In genomic region chr3:142028174-142028833, GRCh38 we compare ENCODE assay signal across 8 cellular contexts.
A peak's percentile ranks its signal among the peaks of the same experiment; 100 is the strongest.
DNase-seq lines count a peak whose midpoint lies in the region; ATAC-seq and TF ChIP-seq lines count a peak whose summit lies in the region.

No MANE protein-coding gene starts in this region.

- no peaks in the 10 kb centered on the region for H3K27me3 Mint-ChIP-seq in T-helper 17 cell

- H3K9me3 ChIP-seq in KOPT-K1 (ENCODE audit: insufficient read depth, low read length, poor library complexity, severe bottlenecking) (no peaks in the 10 kb centered on the region), T-helper 17 cell (ENCODE audit: control insufficient read depth, low read length, poor library complexity, severe bottlenecking) (no peaks in the 10 kb centered on the region), mucosa of descending colon (no peaks in the 10 kb centered on the region), vagina (no peaks in the 10 kb centered on the region)

- TF ChIP-seq CTCF in mucosa of descending colon (IDR thresholded peaks at IDR 0.05) (no peak), vagina (IDR thresholded peaks at IDR 0.05) (no peak)

- no peak overlapping the region for H3K4me3 ChIP-seq in mucosa of descending colon
- H3K4me3 ChIP-seq in vagina = peak overlapping the region; percentile 25 to 48

- peak; percentile 62 for DNase-seq in EH (ENCODE audit: low read depth)
- DNase-seq in T-helper 17 cell = no peak
- DNase-seq in epithelial cell of prostate (ENCODE audit: low read depth, low spot score) = peak; percentile 44
- peak in 1 of 3 donors; percentile 73 for DNase-seq in mucosa of descending colon
- DNase-seq in vagina (ENCODE audit: extremely low spot score in 2 of 2) = no peak
- DNase-seq in activated CD8-positive, alpha-beta memory T cell treated with anti-CD3 and anti-CD28 coated beads for 24 hours = no peak

- peak overlapping the region; percentile 84 for H3K4me3 Mint-ChIP-seq in T-helper 17 cell

- no peak overlapping the region for H3K27ac Mint-ChIP-seq in T-helper 17 cell

- intact Hi-C loops in mucosa of descending colon (cut with DNase I, micrococcal nuclease) (no loop called here), vagina (cut with DNase I) (no loop called here)

- H3K4me1 Mint-ChIP-seq in T-helper 17 cell = peaks cover 13% of the 10 kb centered on the region

- ATAC-seq in GM21529 (IDR thresholded peaks at IDR 0.05; ENCODE audit: unreplicated experiment) = peak; percentile 65
- peak; percentile 72 for ATAC-seq in T-helper 17 cell
- ATAC-seq in mucosa of descending colon = peak; percentile 85

- TF ChIP-seq POLR2A in vagina (IDR thresholded peaks at IDR 0.05) = no peak

- no peaks in the 10 kb centered on the region for H3K27me3 ChIP-seq in vagina

- H3K36me3 ChIP-seq in KOPT-K1 (ENCODE audit: insufficient read depth, low read length) (peaks cover 24% of the 10 kb centered on the region), mucosa of descending colon (ENCODE audit: low read depth) (no peaks in the 10 kb centered on the region), vagina (no peaks in the 10 kb centered on the region)

- H3K36me3 Mint-ChIP-seq in T-helper 17 cell (ENCODE audit: low read depth) = no peaks in the 10 kb centered on the region

- H3K27ac ChIP-seq in KOPT-K1 (ENCODE audit: low read depth, low read length, poor library complexity, severe bottlenecking) = peak overlapping the region; percentile 86
- peak overlapping the region; percentile 31 for H3K27ac ChIP-seq in epithelial cell of prostate
- H3K27ac ChIP-seq in vagina = peak overlapping the region; percentile 39

- H3K4me1 ChIP-seq in mucosa of descending colon (ENCODE audit: low read depth) = no peaks in the 10 kb centered on the region
- peaks cover 17% of the 10 kb centered on the region for H3K4me1 ChIP-seq in vagina

Comparison
In these comparisons a context has a peak if more than half of its experiments do, and no peak if none do; other contexts are left out.
1. DNase-seq: peak in EH (single experiment) and epithelial cell of prostate (single experiment); none in T-helper 17 cell (0 of 3), vagina (0 of 2) and activated CD8-positive, alpha-beta memory T cell treated with anti-CD3 and anti-CD28 coated beads for 24 hours (single experiment).
2. H3K27ac ChIP-seq: peak in every context shown above with its lines; median percentile 86 in KOPT-K1; 39 in vagina; 31 in epithelial cell of prostate.
3. Peak in every context shown above with its lines, with median percentiles within 50 percentile points of each other: ATAC-seq.